ENCODE assay signal across 8 cellular contexts in the genomic region with DNA sequence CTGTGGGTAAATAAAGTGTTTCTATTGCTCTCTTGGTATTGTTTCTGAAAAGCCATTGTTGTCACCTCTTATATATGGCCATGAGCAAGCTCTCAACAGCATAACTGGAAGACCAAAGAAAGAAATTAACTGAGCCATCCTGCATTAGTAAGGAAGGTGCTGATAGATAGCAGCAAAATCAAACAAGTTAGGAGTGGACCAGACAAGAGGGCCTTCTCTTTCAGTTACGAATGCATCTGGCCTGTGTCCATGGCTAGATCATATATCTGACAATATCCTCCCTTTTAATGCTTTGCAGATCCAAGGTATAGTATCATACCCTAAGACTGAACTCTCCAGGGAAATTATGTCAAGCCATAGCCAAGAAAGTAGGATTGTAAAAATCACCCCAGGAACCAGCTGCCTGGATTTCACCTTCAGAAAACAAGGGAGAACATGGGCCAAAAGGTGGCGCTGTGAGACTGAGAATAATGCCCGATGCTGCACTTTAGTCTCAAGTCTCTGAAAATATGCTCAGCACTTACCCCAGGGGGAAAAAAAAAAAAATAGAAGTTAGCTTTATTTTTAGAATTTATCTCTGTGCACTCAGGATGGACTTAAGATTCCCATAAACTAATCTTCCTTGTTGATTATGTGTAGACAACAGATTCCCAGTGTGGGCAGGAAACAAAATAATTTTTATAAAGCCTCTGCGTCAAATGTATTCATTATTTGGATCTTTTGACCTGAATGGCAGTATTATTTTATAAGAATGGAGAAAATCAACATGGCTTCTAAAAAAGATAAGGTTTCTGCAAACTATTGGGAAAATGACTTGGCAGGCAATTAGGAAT.
DNase-seq lines count a peak whose midpoint lies in the region; ATAC-seq and TF ChIP-seq lines count a peak whose summit lies in the region.

No MANE protein-coding gene starts in this region.

- H3K9me3 ChIP-seq in Peyer's patch (no peaks in the 10 kb centered on the region), neural progenitor cell (ENCODE audit: low read depth) (no peaks in the 10 kb centered on the region), stomach (no peaks in the 10 kb centered on the region)

- TF ChIP-seq EP300 in stomach (IDR thresholded peaks at IDR 0.05) = no peak

- H3K36me3 ChIP-seq in Peyer's patch (no peaks in the 10 kb centered on the region), neural progenitor cell (no peaks in the 10 kb centered on the region), stomach (no peaks in the 10 kb centered on the region)

- H3K4me3 ChIP-seq in Jurkat, Clone E6-1 (ENCODE audit: low read length) = no peak overlapping the region
- H3K4me3 ChIP-seq in Peyer's patch = no peak overlapping the region
- no peak overlapping the region for H3K4me3 ChIP-seq in neural progenitor cell
- H3K4me3 ChIP-seq in stomach = no peak overlapping the region

- no peaks in the 10 kb centered on the region for H3K36me3 Mint-ChIP-seq in neural progenitor cell

- H3K9me3 Mint-ChIP-seq in neural progenitor cell = no peaks in the 10 kb centered on the region

- peak; percentile 85 for ATAC-seq in GM19035 (IDR thresholded peaks at IDR 0.05; ENCODE audit: unreplicated experiment)

- no peaks in the 10 kb centered on the region for H3K4me1 ChIP-seq in Peyer's patch
- no peaks in the 10 kb centered on the region for H3K4me1 ChIP-seq in neural progenitor cell
- H3K4me1 ChIP-seq in stomach = no peaks in the 10 kb centered on the region

- H3F3A ChIP-seq in neural progenitor cell (ENCODE audit: low read depth) = no peaks in the 10 kb centered on the region

- 36 to 42% (median 39%) methylated on average over 4 of the region's 4 CpGs for WGBS in stomach, 5 donors

- H3K27ac ChIP-seq in Peyer's patch (no peak overlapping the region), neural progenitor cell (no peak overlapping the region), stomach (peak overlapping the region in 1 of 5 donors; percentile 14)

- H3K4me2 ChIP-seq in neural progenitor cell = no peak overlapping the region

- intact Hi-C loops in stomach (cut with DNase I; ENCODE audit: low total_unique reads) = loop anchor here (5.0 kb wide), 1 partner anchor 660 kb away; no protein-coding TSS in a partner anchor

- H3K9ac ChIP-seq in neural progenitor cell = no peak overlapping the region

- peak overlapping the region; percentile 73 for H3K27ac Mint-ChIP-seq in neural progenitor cell

- DNase-seq in AG08395 (ENCODE audit: low spot score) (peak; percentile 85), Peyer's patch (peak; percentile 76 to 95 (median 88)), fibroblast of peridontal ligament (ENCODE audit: extremely low read depth) (peak; percentile 95), neural progenitor cell (ENCODE audit: low spot score) (peak; percentile 85), stomach (peak; percentile 85)
- DNase-seq in Jurkat, Clone E6-1 (ENCODE audit: low read depth, low spot score) = peak; percentile 81
- DNase-seq in activated T-cell treated with anti-CD3 and anti-CD28 coated beads, Interleukin-2, amount 50 U/mL, for 48 hours = peak; percentile 92

- TF ChIP-seq CTCF in Peyer's patch (IDR thresholded peaks at IDR 0.05) (peak; percentile 67 to 88 (median 78)), neural progenitor cell (IDR thresholded peaks at IDR 0.05) (peak; percentile 91), stomach (IDR thresholded peaks at IDR 0.05) (peak in 5 of 7 experiments; percentile 48 to 80 (median 73))

- no peaks in the 10 kb centered on the region for H4K20me1 ChIP-seq in neural progenitor cell (ENCODE audit: low read depth)

- no peaks in the 10 kb centered on the region for H3K79me2 ChIP-seq in neural progenitor cell (ENCODE audit: low read depth)

- H3K27me3 ChIP-seq in Peyer's patch = no peaks in the 10 kb centered on the region
- H3K27me3 ChIP-seq in neural progenitor cell = no peaks in the 10 kb centered on the region
- no peaks in the 10 kb centered on the region for H3K27me3 ChIP-seq in stomach

- peaks cover 17% of the 10 kb centered on the region for H3K4me1 Mint-ChIP-seq in neural progenitor cell

- H3K4me3 Mint-ChIP-seq in neural progenitor cell = no peak overlapping the region

- TF ChIP-seq POLR2A in Peyer's patch (IDR thresholded peaks at IDR 0.05) = no peak
- TF ChIP-seq POLR2A in stomach (IDR thresholded peaks at IDR 0.05) = no peak

- no peak overlapping the region for H2AFZ ChIP-seq in neural progenitor cell (replicated peaks)

- H3K27me3 Mint-ChIP-seq in neural progenitor cell (ENCODE audit: insufficient read depth, low read depth) = no peaks in the 10 kb centered on the region
